Comparison of ENCODE assay signal across 1 cellular context in genomic region chr12:2354151-2354991, GRCh38.
TF ChIP-seq lines count a peak whose summit lies in the region.

No MANE protein-coding gene starts in this region.

TF ChIP-seq in GM23338, 12 proteins besides CTCF, POLR2A, EP300 and RAD21 (continued from another document):
- TF ChIP-seq REST (IDR thresholded peaks at IDR 0.05; ENCODE audit: unreplicated experiment), result no peak
